Comparison of ENCODE assay signal across 11 cellular contexts in genomic region chr4:89598602-89599001, GRCh38.
DNase-seq lines count a peak whose midpoint lies in the region; ATAC-seq, FAIRE-seq and TF ChIP-seq lines count a peak whose summit lies in the region.
"Had no signal": no experiment of that assay in that cellular context is flagged by ENCODE, and none has a peak within 500 bp of the region (broad histone marks: within the 10 kb centered on the region; RNA-seq: fewer than 3 reads in every experiment).

No MANE protein-coding gene starts in this region.

- H3K9ac ChIP-seq in Karpas-422 (ENCODE audit: low read length) = no peak overlapping the region

- H3K27me3 Mint-ChIP-seq in naive thymus-derived CD8-positive, alpha-beta T cell = peaks cover 0 to 13% (median 7%) of the 10 kb centered on the region in 5 donors
- H3K27me3 Mint-ChIP-seq: naive B cell had no signal

- no peaks in the 10 kb centered on the region for H3K9me2 ChIP-seq in Karpas-422 (replicated peaks; ENCODE audit: insufficient read depth, low read length)

- no peak for TF ChIP-seq EP300 in ovary (IDR thresholded peaks at IDR 0.05)

- intact Hi-C loops in adrenal gland (cut with DNase I) (no loop called here), ovary (cut with DNase I) (no loop called here)

- TF ChIP-seq CTCF in adrenal gland (IDR thresholded peaks at IDR 0.05) (peak in 4 of 6 experiments; percentile 8 to 26 (median 14)), ovary (IDR thresholded peaks at IDR 0.05) (no peak)

- no peaks in the 10 kb centered on the region for H4K20me1 ChIP-seq in Karpas-422 (ENCODE audit: insufficient read depth, low read depth, low read length)

- no peaks in the 10 kb centered on the region for H3K9me3 ChIP-seq in Karpas-422 (ENCODE audit: low read length)
- no peaks in the 10 kb centered on the region for H3K9me3 ChIP-seq in adrenal gland (replicated peaks in 1 of 3)
- H3K9me3 ChIP-seq in ovary = no peaks in the 10 kb centered on the region

- H3K4me3 ChIP-seq in Karpas-422 (ENCODE audit: low read length) (no peak overlapping the region), adrenal gland (no peak overlapping the region), ovary (no peak overlapping the region)

- no peak overlapping the region for H2AFZ ChIP-seq in Karpas-422 (ENCODE audit: low read length)

- peaks cover 0 to 3% (median 0%) of the 10 kb centered on the region in 3 donors for H3K36me3 Mint-ChIP-seq in naive thymus-derived CD8-positive, alpha-beta T cell
- H3K36me3 Mint-ChIP-seq: naive B cell had no signal

- peaks cover 0 to 2% (median 0%) of the 10 kb centered on the region in 9 donors for H3K9me3 Mint-ChIP-seq in naive thymus-derived CD8-positive, alpha-beta T cell
- H3K9me3 Mint-ChIP-seq: naive B cell had no signal

- H3K4me1 Mint-ChIP-seq in naive thymus-derived CD8-positive, alpha-beta T cell = no peaks in the 10 kb centered on the region
- H3K4me1 Mint-ChIP-seq: naive B cell had no signal

- no peaks in the 10 kb centered on the region for H3K4me1 ChIP-seq in Karpas-422 (ENCODE audit: low read length)
- H3K4me1 ChIP-seq in adrenal gland (replicated peaks in 1 of 2) = no peaks in the 10 kb centered on the region
- H3K4me1 ChIP-seq in ovary (ENCODE audit: insufficient read depth) = no peaks in the 10 kb centered on the region

- H3K27me3 ChIP-seq in Karpas-422 (ENCODE audit: low read length) = no peaks in the 10 kb centered on the region
- no peaks in the 10 kb centered on the region for H3K27me3 ChIP-seq in adrenal gland
- no peaks in the 10 kb centered on the region for H3K27me3 ChIP-seq in ovary

- H3K4me2 ChIP-seq in Karpas-422 (ENCODE audit: low read depth, low read length, poor library complexity, severe bottlenecking) = no peak overlapping the region

- 67 to 83% (median 73%) methylated on average over 1 of the region's 1 CpG for WGBS in adrenal gland, 4 donors
- 75 to 88% (median 86%) methylated on average over 1 of the region's 1 CpG for whole genome bisulfite sequencing in ovary, 3 donors

- H3K27ac Mint-ChIP-seq in naive thymus-derived CD8-positive, alpha-beta T cell = no peak overlapping the region
- H3K27ac Mint-ChIP-seq: naive B cell had no signal

- H3K79me2 ChIP-seq in Karpas-422 (ENCODE audit: low read length) = no peaks in the 10 kb centered on the region

- TF ChIP-seq POLR2A in adrenal gland (IDR thresholded peaks at IDR 0.05) (no peak), ovary (IDR thresholded peaks at IDR 0.05) (no peak)

- DNase-seq in Karpas-422 (peak; percentile 56), adrenal gland (no peak), lung microvascular endothelial cell (ENCODE audit: low read depth in 2 of 2) (peak; percentile 43 to 74), ovary (no peak)
- no peak for DNase-seq in naive thymus-derived CD8-positive, alpha-beta T cell
- DNase-seq: activated naive CD4-positive, alpha-beta T cell treated with Interleukin-2 at 50 U/mL for 16 hours; naive B cell; stimulated activated naive CD4-positive, alpha-beta T cell treated with Interleukin-2 at 50 U/mL for 16 hours had no signal

- H3K27ac ChIP-seq in Karpas-422 (ENCODE audit: low read length) (no peak overlapping the region), adrenal gland (no peak overlapping the region), ovary (no peak overlapping the region)

- POLR2A ChIA-PET in naive thymus-derived CD8-positive, alpha-beta T cell (lab: Charles Lee) = no interaction called here

- H3K36me3 ChIP-seq in Karpas-422 (ENCODE audit: insufficient read depth, low read length) = no peaks in the 10 kb centered on the region
- no peaks in the 10 kb centered on the region for H3K36me3 ChIP-seq in adrenal gland (replicated peaks in 1 of 2)
- no peaks in the 10 kb centered on the region for H3K36me3 ChIP-seq in ovary

- FAIRE-seq in G401.6 (lab: Jason Lieb, UNC) = peak; percentile 93

- no peak for ATAC-seq in HG02610 (IDR thresholded peaks at IDR 0.05; ENCODE audit: unreplicated experiment)
- ATAC-seq in HG03095 (IDR thresholded peaks at IDR 0.05; ENCODE audit: unreplicated experiment) = no peak
- no peak for ATAC-seq in naive thymus-derived CD8-positive, alpha-beta T cell

- H3K4me3 Mint-ChIP-seq in naive thymus-derived CD8-positive, alpha-beta T cell = no peak overlapping the region
- H3K4me3 Mint-ChIP-seq: naive B cell had no signal

Comparison
In these comparisons a context has a peak if more than half of its experiments do, and no peak if none do; other contexts are left out.
1. DNase-seq: peak in Karpas-422 (single experiment) and lung microvascular endothelial cell (2 of 2); none in adrenal gland (0 of 7), ovary (0 of 5) and naive thymus-derived CD8-positive, alpha-beta T cell (0 of 10).
2. CTCF ChIP-seq: peak in adrenal gland (4 of 6); none in ovary (0 of 3).